Comparison of ENCODE assay signal across 31 cellular contexts in the genomic region with DNA sequence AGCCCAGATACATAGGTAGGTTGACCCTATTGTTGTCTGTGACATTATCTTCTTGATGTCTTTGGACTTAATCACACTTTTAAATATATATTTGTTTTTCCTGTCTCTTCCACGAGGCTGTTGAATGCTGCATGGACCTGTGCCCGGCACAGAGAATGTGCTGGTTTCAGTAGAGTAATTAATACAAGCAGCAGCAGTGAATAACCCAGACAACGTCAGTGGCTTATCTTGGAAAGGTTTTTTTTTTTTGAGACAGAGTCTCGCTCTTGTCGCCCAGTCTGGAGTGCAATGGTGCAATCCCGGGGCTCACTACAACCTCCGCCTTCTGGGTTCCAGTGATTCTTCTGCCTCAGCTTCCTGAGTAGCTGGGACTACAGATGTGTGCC.
"Had no signal": no experiment of that assay in that cellular context is flagged by ENCODE, and none has a peak within 500 bp of the region (broad histone marks: within the 10 kb centered on the region; RNA-seq: fewer than 3 reads in every experiment).

No MANE protein-coding gene starts in this region.

- DNase-seq: activated CD4-positive, alpha-beta memory T cell treated with anti-CD3 and anti-CD28 coated beads for 36 hours; activated CD4-positive, alpha-beta T cell treated with anti-CD3 and anti-CD28 coated beads, Interleukin-2, amount 10 ng/mL, durations not matched to agents 24 days and 14 days; activated naive CD8-positive, alpha-beta T cell treated with anti-CD3 and anti-CD28 coated beads, Interleukin-2, amount 50 U/mL, for 24 hours; activated T-cell treated with anti-CD3 and anti-CD28 coated beads, Interleukin-2, amount 50 U/mL, for 48 hours; amygdala; effector CD4-positive, alpha-beta T cell; head of caudate nucleus; kidney glomerular epithelial cell; mammary epithelial cell; naive B cell; nucleus accumbens; SK-N-SH; stimulated activated CD4-positive, alpha-beta T cell treated with anti-CD3 and anti-CD28 coated beads, Interleukin-12 subunit alpha, Interleukin-12 subunit beta, amount 100 ng/mL, for 4 hours; stimulated activated CD4-positive, alpha-beta T cell treated with anti-CD3 and anti-CD28 coated beads, Interleukin-4, amount 100 ng/mL, for 1 hour; SW 1271; T1000; trophoblast cell; WERI-Rb-1 had no signal

- H3K4me1 ChIP-seq: right lobe of liver had no signal

- ATAC-seq: activated CD4-positive, CD25-positive, alpha-beta regulatory T cell treated with anti-CD3 and anti-CD28 coated beads, Interleukin-2, amount 50 U/mL, for 24 hours; activated naive CD8-positive, alpha-beta T cell treated with anti-CD3 and anti-CD28 coated beads, Interleukin-2, amount 50 U/mL, for 24 hours; gastroesophageal sphincter had no signal

- H3K4me3 ChIP-seq: gastroesophageal sphincter, right lobe of liver, skin epidermis, thoracic aorta had no signal

- H3K4me1 Mint-ChIP-seq: naive B cell had no signal

- H3K27me3 Mint-ChIP-seq: activated CD4-positive, alpha-beta memory T cell treated with anti-CD3 and anti-CD28 coated beads for 36 hours; activated CD4-positive, alpha-beta T cell treated with anti-CD3 and anti-CD28 coated beads, Interleukin-2, amount 10 ng/mL, durations not matched to agents 24 days and 14 days; activated naive CD4-positive, alpha-beta T cell treated with anti-CD3 and anti-CD28 coated beads, Interleukin-2, amount 50 U/mL, for 24 hours; central memory CD8-positive, alpha-beta T cell; dendritic cell treated with granulocyte-macrophage colony-stimulating factor and Interleukin-4, amounts not matched to agents 40 ng/mL and 50 ng/mL, for 4 days; naive B cell; stimulated activated naive CD8-positive, alpha-beta T cell treated with anti-CD3 and anti-CD28 coated beads, Interleukin-15, Interleukin-2, amounts not matched to agents 100 ng/mL and 50 ng/mL, for 24 hours had no signal

- H3K9me3 ChIP-seq: gastroesophageal sphincter, right lobe of liver, SK-N-SH, thoracic aorta had no signal

- H3K27ac ChIP-seq: gastroesophageal sphincter, right lobe of liver, skin epidermis, thoracic aorta, WERI-Rb-1 had no signal

- H3K27me3 ChIP-seq: right lobe of liver had no signal

- H3K27ac Mint-ChIP-seq: activated CD4-positive, alpha-beta memory T cell treated with anti-CD3 and anti-CD28 coated beads for 36 hours; activated CD4-positive, alpha-beta T cell treated with anti-CD3 and anti-CD28 coated beads, Interleukin-2, amount 10 ng/mL, durations not matched to agents 24 days and 14 days; activated naive CD4-positive, alpha-beta T cell treated with anti-CD3 and anti-CD28 coated beads, Interleukin-2, amount 50 U/mL, for 24 hours; activated naive CD8-positive, alpha-beta T cell treated with anti-CD3 and anti-CD28 coated beads, Interleukin-2, amount 50 U/mL, for 24 hours; activated T-helper 2 cell treated with anti-CD3 and anti-CD28 coated beads, Interferon-gamma antibody, Interleukin-2, Interleukin-4, amounts not matched to agents 10 μg/mL and 5 μg/mL and 100 μg/mL, durations not matched to agents 14 hours and 24 hours and 36 hours; dendritic cell treated with granulocyte-macrophage colony-stimulating factor and Interleukin-4, amounts not matched to agents 40 ng/mL and 50 ng/mL, for 4 days; mesothelial cell of epicardium; naive B cell; stimulated activated naive CD8-positive, alpha-beta T cell treated with anti-CD3 and anti-CD28 coated beads, Interleukin-15, Interleukin-2, amounts not matched to agents 100 ng/mL and 50 ng/mL, for 24 hours; T-helper 1 cell treated with Interleukin-12 subunit alpha and Interleukin-12 subunit beta and Interleukin-4 antibody, amounts not matched to agents 30 μg/mL and 1 μg/mL, for 36 hours had no signal

- H3K36me3 Mint-ChIP-seq: activated CD4-positive, alpha-beta memory T cell treated with anti-CD3 and anti-CD28 coated beads for 36 hours; activated naive CD4-positive, alpha-beta T cell treated with anti-CD3 and anti-CD28 coated beads, Interleukin-2, amount 50 U/mL, for 24 hours; mesothelial cell of epicardium; naive B cell had no signal

- H3K4me3 Mint-ChIP-seq: activated CD4-positive, alpha-beta memory T cell treated with anti-CD3 and anti-CD28 coated beads for 36 hours; activated CD4-positive, alpha-beta T cell treated with anti-CD3 and anti-CD28 coated beads, Interleukin-2, amount 10 ng/mL, durations not matched to agents 24 days and 14 days; activated naive CD4-positive, alpha-beta T cell treated with anti-CD3 and anti-CD28 coated beads, Interleukin-2, amount 50 U/mL, for 24 hours; activated naive CD8-positive, alpha-beta T cell treated with anti-CD3 and anti-CD28 coated beads, Interleukin-2, amount 50 U/mL, for 24 hours; central memory CD8-positive, alpha-beta T cell; dendritic cell treated with granulocyte-macrophage colony-stimulating factor and Interleukin-4, amounts not matched to agents 40 ng/mL and 50 ng/mL, for 4 days; mesothelial cell of epicardium; naive B cell; neural crest cell; stimulated activated naive CD8-positive, alpha-beta T cell treated with anti-CD3 and anti-CD28 coated beads, Interleukin-15, Interleukin-2, amounts not matched to agents 100 ng/mL and 50 ng/mL, for 24 hours; T-helper 1 cell treated with Interleukin-12 subunit alpha and Interleukin-12 subunit beta and Interleukin-4 antibody, amounts not matched to agents 30 μg/mL and 1 μg/mL, for 36 hours had no signal
